ENCODE assay signal across 8 cellular contexts in genomic region chr17:15490634-15491261, GRCh38. TPM values are rescaled to one million over a fixed set of nuclear protein-coding genes. Genes with fewer than 3 reads are reported as not detected.
A peak's percentile ranks its signal among the peaks of the same experiment; 100 is the strongest.
DNase-seq lines count a peak whose midpoint lies in the region; ATAC-seq and TF ChIP-seq lines count a peak whose summit lies in the region.

No MANE protein-coding gene starts in this region.

- H3K9me3 ChIP-seq in Loucy (ENCODE audit: insufficient read depth, low read depth, low read length) (no peaks in the 10 kb centered on the region; the same call in 1 of the 2 replicates), lung (ENCODE audit: control insufficient read depth in 2 of 2, insufficient read depth in 1 of 2, low read length in 1 of 2) (no peaks in the 10 kb centered on the region), upper lobe of right lung (no peaks in the 10 kb centered on the region)

- no peaks in the 10 kb centered on the region for H3K9me2 ChIP-seq in Loucy (replicated peaks; ENCODE audit: low read depth, low read length)

- ATAC-seq in lung (ENCODE audit: insufficient read depth, low FRiP score) = peak; percentile 65
- peak; percentile 81 for ATAC-seq in upper lobe of right lung
- no peak for ATAC-seq in GM18868 (IDR thresholded peaks at IDR 0.05; ENCODE audit: unreplicated experiment)
- no peak for ATAC-seq in HG02571 (IDR thresholded peaks at IDR 0.05; ENCODE audit: unreplicated experiment)

- peak overlapping the region; percentile 53 for H3K4me2 ChIP-seq in Loucy (ENCODE audit: low read depth, low read length, poor library complexity, severe bottlenecking)

- H3K9ac ChIP-seq in Loucy (ENCODE audit: low read depth, low read length, poor library complexity, severe bottlenecking) = no peak overlapping the region

- H3K4me3 ChIP-seq in Loucy (ENCODE audit: low read length, poor library complexity, severe bottlenecking) = peak overlapping the region; percentile 5
- no peak overlapping the region for H3K4me3 ChIP-seq in lung
- no peak overlapping the region for H3K4me3 ChIP-seq in upper lobe of right lung

- TF ChIP-seq CTCF in Loucy (conservative IDR thresholded peaks at IDR 0.05; ENCODE audit: low read length) (no peak), lung (IDR thresholded peaks at IDR 0.05; ENCODE audit: control extremely low read depth, extremely low read depth) (no peak), upper lobe of right lung (IDR thresholded peaks at IDR 0.05) (no peak)

- no peaks in the 10 kb centered on the region for H4K20me1 ChIP-seq in Loucy (ENCODE audit: insufficient read depth, low read length, poor library complexity, severe bottlenecking)

- no peaks in the 10 kb centered on the region for H3F3A ChIP-seq in Loucy (ENCODE audit: low read depth)

- no peaks in the 10 kb centered on the region for H3K36me3 ChIP-seq in Loucy (ENCODE audit: insufficient read depth, low read length)
- no peaks in the 10 kb centered on the region for H3K36me3 ChIP-seq in lung (ENCODE audit: control insufficient read depth in 2 of 2, insufficient read depth in 2 of 2, low read length in 2 of 2)
- H3K36me3 ChIP-seq in upper lobe of right lung = no peaks in the 10 kb centered on the region

- no peaks in the 10 kb centered on the region for H3K79me2 ChIP-seq in Loucy (ENCODE audit: insufficient read depth, low read length)

- H3K4me1 ChIP-seq in Loucy (ENCODE audit: insufficient read depth, low read length, poor library complexity, severe bottlenecking) (peaks cover 19% of the 10 kb centered on the region), lung (ENCODE audit: control insufficient read depth in 2 of 2, insufficient read depth in 2 of 2, low read length in 2 of 2) (peaks cover 0 to 3% of the 10 kb centered on the region in 2 donors), upper lobe of right lung (peaks cover 3% of the 10 kb centered on the region)

- intact Hi-C loops in upper lobe of right lung (cut with DNase I) = no loop called here

- no peak overlapping the region for H2AFZ ChIP-seq in Loucy (ENCODE audit: low read length)

- peaks cover 1% of the 10 kb centered on the region for H3K27me3 ChIP-seq in Loucy (ENCODE audit: insufficient read depth, low read length, poor library complexity, severe bottlenecking)
- no peaks in the 10 kb centered on the region for H3K27me3 ChIP-seq in lung (ENCODE audit: control insufficient read depth, insufficient read depth)
- H3K27me3 ChIP-seq in upper lobe of right lung = no peaks in the 10 kb centered on the region

- peak; percentile 85 for DNase-seq in Ammon's horn (ENCODE audit: low spot score)
- peak; percentile 69 for DNase-seq in ecto neural progenitor cell (ENCODE audit: low spot score)
- DNase-seq in lung (ENCODE audit: low spot score) = peak; percentile 47
- DNase-seq in upper lobe of right lung = no peak
- DNase-seq in T-helper 9 cell = no peak

- WGBS in lung, 2 donors = 30 to 45% methylated on average over 11 of the region's 11 CpGs

- H3K27ac ChIP-seq in lung (ENCODE audit: low read depth in 1 of 2, low read length in 1 of 2) (peak overlapping the region; percentile 64 to 69), upper lobe of right lung (peak overlapping the region; percentile 71)

RNA-seq across cellular contexts. Expression of gene CDRT4, which starts 23.3 kb away (rescaled TPM):
- 1 to 10 TPM; 8.6 to 8.7 TPM for total RNA-seq in lung
- 1 to 10 TPM in 1 of 2 donors, under 1 TPM in 1; 0.48 to 8.7 TPM for polyA plus RNA-seq in lung
- 9.0 TPM for total RNA-seq in upper lobe of right lung

Comparison
In these comparisons a context has a peak if more than half of its experiments do, and no peak if none do; other contexts are left out.
1. DNase-seq: peak in Ammon's horn (single experiment), ecto neural progenitor cell (single experiment) and lung (single experiment); none in upper lobe of right lung (single experiment) and T-helper 9 cell (single experiment).
2. ATAC-seq: peak in lung (single experiment) and upper lobe of right lung (single experiment); none in GM18868 (single experiment) and HG02571 (single experiment).